In the genomic region with DNA sequence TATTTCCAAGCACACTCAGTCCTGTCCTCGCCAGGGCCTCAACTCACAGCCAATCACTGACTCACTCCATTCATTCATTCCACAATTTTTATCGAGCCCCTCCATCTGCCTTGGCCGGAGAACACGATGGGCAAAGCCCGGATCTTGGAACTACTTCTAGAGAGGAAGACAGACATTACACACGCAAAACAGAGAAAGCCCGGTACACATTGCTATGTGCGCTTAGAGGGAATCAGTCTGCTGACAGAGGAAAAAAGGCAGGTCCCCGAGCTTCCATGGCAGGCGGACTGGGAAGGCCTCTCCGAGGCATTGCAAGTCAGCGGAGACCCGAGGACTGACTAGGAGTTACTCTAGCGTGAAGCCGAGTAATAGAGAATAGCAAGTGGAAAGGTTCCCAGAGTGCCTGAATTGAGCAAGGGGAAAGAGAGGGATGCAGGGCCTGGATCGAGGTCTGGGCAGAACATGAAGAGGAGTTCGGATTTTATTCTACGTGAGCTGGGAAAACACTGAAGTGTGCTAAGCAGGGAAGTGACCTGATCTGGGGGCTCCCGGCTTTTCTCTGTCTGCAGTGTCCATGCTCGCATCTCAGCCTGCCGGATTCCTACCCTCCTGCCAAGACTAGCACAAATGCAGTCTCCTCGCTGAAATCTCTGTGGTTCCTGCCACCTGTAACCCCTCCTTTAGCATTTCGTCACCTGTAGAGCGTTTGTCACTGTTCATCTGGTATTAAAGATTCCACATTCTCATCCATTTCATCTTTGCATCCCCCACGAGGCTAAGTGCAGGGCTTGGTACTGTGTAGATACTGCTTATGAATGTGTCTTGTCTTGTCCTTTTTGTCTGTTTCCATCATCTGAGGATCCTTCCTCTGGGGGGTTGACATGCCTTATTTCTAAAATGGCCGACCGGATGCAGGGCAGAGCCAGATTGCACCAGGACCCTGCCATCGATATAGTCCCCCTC, we compare ENCODE assay signal across 8 cellular contexts. TPM values are rescaled to one million over a fixed set of nuclear protein-coding genes. Genes with fewer than 3 reads are reported as not detected.
DNase-seq lines count a peak whose midpoint lies in the region; ATAC-seq and TF ChIP-seq lines count a peak whose summit lies in the region.

No MANE protein-coding gene starts in this region.

- H3K27me3 Mint-ChIP-seq in activated CD4-positive, alpha-beta T cell treated with anti-CD3 and anti-CD28 coated beads for 36 hours, result peaks cover 16% of the 10 kb centered on the region

- CTCF ChIA-PET in activated CD4-positive, alpha-beta T cell treated with anti-CD3 and anti-CD28 coated beads for 36 hours (lab: Charles Lee), result interaction anchor here (0.8 to 2.0 kb wide), 6 partner anchors 12 to 1527 kb away, joined by 3 to 4 read pairs (median 3); no protein-coding TSS in a partner anchor

- no peaks in the 10 kb centered on the region for H3K9me3 ChIP-seq in left lung

- no peak for DNase-seq in activated CD4-positive, alpha-beta T cell treated with anti-CD3 and anti-CD28 coated beads for 36 hours
- DNase-seq in activated CD4-positive, alpha-beta T cell treated with anti-CD3 and anti-CD28 coated beads for 48 hours, result no peak
- peak; percentile 56 for DNase-seq in NCI-H748 treated with DMSO at 0.1 percent for 48 hours (lab: John Stamatoyannopoulos, UW)
- peak; percentile 40 for DNase-seq in cerebellum (ENCODE audit: low spot score)
- no peak for DNase-seq in left lung
- DNase-seq in superior temporal gyrus (ENCODE audit: extremely low spot score), result peak; percentile 77
- no peak for DNase-seq in COLO829 (ENCODE audit: low spot score)

- peak overlapping the region; percentile 71 for H3K4me3 Mint-ChIP-seq in activated CD4-positive, alpha-beta T cell treated with anti-CD3 and anti-CD28 coated beads for 36 hours

- H3K4me1 ChIP-seq in left lung, result peaks cover 5 to 16% of the 10 kb centered on the region in 2 donors

- POLR2A ChIA-PET in activated CD4-positive, alpha-beta T cell treated with anti-CD3 and anti-CD28 coated beads for 36 hours (lab: Charles Lee), result no interaction called here

- no peaks in the 10 kb centered on the region for H3K36me3 Mint-ChIP-seq in activated CD4-positive, alpha-beta T cell treated with anti-CD3 and anti-CD28 coated beads for 36 hours (ENCODE audit: low read depth)

- no peaks in the 10 kb centered on the region for H3K9me3 Mint-ChIP-seq in activated CD4-positive, alpha-beta T cell treated with anti-CD3 and anti-CD28 coated beads for 36 hours (ENCODE audit: low read depth)

- intact Hi-C loops in activated CD4-positive, alpha-beta T cell treated with anti-CD3 and anti-CD28 coated beads for 36 hours (cut with DNase I, micrococcal nuclease), result loop anchor here in 1 of 2 experiments (2.0 to 10.0 kb wide), 2 partner anchors 165 to 191 kb away; a partner anchor contains a TSS
- intact Hi-C loops in left lung (cut with DNase I), result no loop called here

- H3K4me1 Mint-ChIP-seq in activated CD4-positive, alpha-beta T cell treated with anti-CD3 and anti-CD28 coated beads for 36 hours, result peaks cover 25% of the 10 kb centered on the region

- peak overlapping the region; percentile 39 for H3K27ac Mint-ChIP-seq in activated CD4-positive, alpha-beta T cell treated with anti-CD3 and anti-CD28 coated beads for 36 hours

- TF ChIP-seq CTCF in left lung (IDR thresholded peaks at IDR 0.05), result no peak

- peaks cover 0 to 15% of the 10 kb centered on the region in 2 donors for H3K27me3 ChIP-seq in left lung

- no peak overlapping the region for H3K27ac ChIP-seq in left lung

- H3K4me3 ChIP-seq in left lung, result peak overlapping the region; percentile 76 to 84

- ATAC-seq in activated CD4-positive, alpha-beta T cell treated with anti-CD3 and anti-CD28 coated beads for 36 hours, result no peak
- ATAC-seq in left lung, result peak; percentile 27
- no peak for ATAC-seq in GM21786 (IDR thresholded peaks at IDR 0.05; ENCODE audit: unreplicated experiment)

- H3K36me3 ChIP-seq in left lung, result no peaks in the 10 kb centered on the region

RNA-seq across cellular contexts. Expression of a gene that starts 54.0 kb away (rescaled TPM):
- 1 to 10 TPM; 2.3 to 2.5 TPM for total RNA-seq in activated CD4-positive, alpha-beta T cell treated with anti-CD3 and anti-CD28 coated beads for 36 hours
- total RNA-seq in cerebellum (86.7 TPM), left lung (1 to 10 TPM; 3.8 to 4.6 TPM)

Comparison
In these comparisons a context has a peak if more than half of its experiments do, and no peak if none do; other contexts are left out.
1. DNase-seq: peak in NCI-H748 treated with DMSO at 0.1 percent for 48 hours (single experiment), cerebellum (single experiment) and superior temporal gyrus (single experiment); none in activated CD4-positive, alpha-beta T cell treated with anti-CD3 and anti-CD28 coated beads for 36 hours (single experiment), activated CD4-positive, alpha-beta T cell treated with anti-CD3 and anti-CD28 coated beads for 48 hours (single experiment), left lung (0 of 2) and COLO829 (single experiment).
2. RNA of a gene that starts 54.0 kb away (total RNA-seq): 86.7 TPM in cerebellum (single experiment); 3.8 to 4.6 TPM in left lung and 2.3 to 2.5 TPM in activated CD4-positive, alpha-beta T cell treated with anti-CD3 and anti-CD28 coated beads for 36 hours; every median in the first group is over 10 times any median in the second.